In the genomic region with DNA sequence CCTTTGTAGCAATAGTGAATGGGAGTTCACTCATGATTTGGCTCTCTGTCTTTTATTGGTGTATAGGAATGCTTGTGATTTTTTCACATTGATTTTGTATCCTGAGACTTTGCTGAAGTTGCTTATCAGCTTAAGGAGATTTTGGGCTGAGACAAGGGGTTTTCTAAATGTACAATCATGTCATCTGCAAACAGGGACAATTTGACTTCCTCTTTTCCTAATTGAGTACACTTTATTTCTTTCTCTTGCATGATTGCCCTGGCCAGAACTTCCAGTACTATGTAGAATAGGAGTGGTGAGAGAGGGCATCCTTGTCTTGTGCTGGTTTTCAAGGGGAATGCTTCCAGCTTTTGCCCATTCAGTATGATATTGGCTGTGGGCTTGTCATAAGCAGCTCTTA, we compare ENCODE assay signal across 5 cellular contexts. TPM values are rescaled to one million over a fixed set of nuclear protein-coding genes. Genes with fewer than 3 reads are reported as not detected.
"Had no signal": no experiment of that assay in that cellular context is flagged by ENCODE, and none has a peak within 500 bp of the region (broad histone marks: within the 10 kb centered on the region; RNA-seq: fewer than 3 reads in every experiment).

No MANE protein-coding gene starts in this region.

RNA-seq across cellular contexts. Expression of gene PGLYRP3, which starts 3.3 kb away (rescaled TPM):
- total RNA-seq: HepG2, HT-29, HT1080, IMR-90 had no signal
- polyA plus RNA-seq: HepG2, IgD-negative memory B cell, IMR-90 had no signal

RNA-seq across cellular contexts. Expression of gene PGLYRP4, which starts 32.6 kb away (rescaled TPM):
- total RNA-seq: HepG2, HT-29, HT1080, IMR-90 had no signal
- polyA plus RNA-seq: HepG2, IgD-negative memory B cell, IMR-90 had no signal

RNA-seq across cellular contexts. Expression of gene S100A9, which starts 41.6 kb away (rescaled TPM):
- total RNA-seq: HT1080, IMR-90 had no signal
- polyA plus RNA-seq: IMR-90 had no signal

RNA-seq across cellular contexts. Expression of gene LORICRIN, which starts 56.5 kb away (rescaled TPM):
- total RNA-seq: HepG2, HT-29, HT1080, IMR-90 had no signal
- polyA plus RNA-seq: HepG2, IgD-negative memory B cell, IMR-90 had no signal

RNA-seq across cellular contexts. Expression of gene S100A12, which starts 59.4 kb away (rescaled TPM):
- total RNA-seq: HepG2, HT-29, HT1080, IMR-90 had no signal
- polyA plus RNA-seq: HepG2, IMR-90 had no signal
